ENCODE assay signal across 17 cellular contexts in the genomic region with DNA sequence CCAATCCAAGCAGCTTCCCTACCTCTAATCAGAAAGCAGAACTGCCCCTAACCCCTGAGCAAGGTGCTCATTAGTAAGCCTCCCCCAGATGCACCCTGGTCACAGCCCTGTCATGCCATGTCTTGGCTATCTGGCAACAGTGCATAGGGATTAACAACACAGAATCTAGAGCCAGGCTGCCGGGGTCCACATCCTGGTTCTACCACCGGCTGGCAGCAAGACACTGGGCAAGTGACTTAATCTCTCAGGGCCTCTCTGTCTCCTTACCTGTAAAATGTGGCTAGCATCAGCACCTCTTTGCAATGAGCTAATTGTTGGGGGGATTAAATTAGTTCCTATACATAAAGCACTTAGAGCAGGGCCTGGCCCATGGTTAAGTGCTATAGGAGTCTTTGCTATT.
A peak's percentile ranks its signal among the peaks of the same experiment; 100 is the strongest.
DNase-seq lines count a peak whose midpoint lies in the region; ATAC-seq, FAIRE-seq and TF ChIP-seq lines count a peak whose summit lies in the region.
"Had no signal": no experiment of that assay in that cellular context is flagged by ENCODE, and none has a peak within 500 bp of the region (broad histone marks: within the 10 kb centered on the region; RNA-seq: fewer than 3 reads in every experiment).

No MANE protein-coding gene starts in this region.

- H3K23ac ChIP-seq in IMR-90 (ENCODE audit: low read depth, low read length), result no peak overlapping the region

- no peak overlapping the region for H2AFZ ChIP-seq in IMR-90 (replicated peaks; ENCODE audit: low read length, poor library complexity)

- peak overlapping the region; percentile 71; the same call in 1 of the 2 replicates for H2BK120ac ChIP-seq in IMR-90 (ENCODE audit: low read depth, low read length)

- no peak overlapping the region for H2AK9ac ChIP-seq in IMR-90 (replicated peaks; ENCODE audit: low read depth, low read length, poor library complexity)

- no peaks in the 10 kb centered on the region for H3K36me3 Mint-ChIP-seq in activated naive CD4-positive, alpha-beta T cell treated with anti-CD3 and anti-CD28 coated beads, Interleukin-2, amount 10 ng/mL, durations not matched to agents 7 days and 5 days
- no peaks in the 10 kb centered on the region for H3K36me3 Mint-ChIP-seq in activated naive CD4-positive, alpha-beta T cell treated with anti-CD3 and anti-CD28 coated beads, Interleukin-2, amount 50 U/mL, for 72 hours
- H3K36me3 Mint-ChIP-seq in activated T-helper 17 cell treated with anti-CD3 and anti-CD28 coated beads, Interleukin-2, amount 50 U/mL, for 72 hours (ENCODE audit: low read depth), result no peaks in the 10 kb centered on the region
- H3K36me3 Mint-ChIP-seq in Caco-2 (ENCODE audit: insufficient read depth, unreplicated experiment), result no peaks in the 10 kb centered on the region

- no peak overlapping the region for H2AK5ac ChIP-seq in IMR-90 (ENCODE audit: low read depth, low read length)

- BruUV-seq in IMR-90 (replicated peaks; lab: Mats Ljungman, UMichigan) (no TSS peak), Caco-2 (replicated peaks; lab: Mats Ljungman, UMichigan) (no TSS peak)

- H3K4me2 ChIP-seq in IMR-90 (ENCODE audit: low read depth, low read length), result no peak overlapping the region

- H3K18ac ChIP-seq in IMR-90 (ENCODE audit: low read depth, low read length), result no peak overlapping the region

- TF ChIP-seq CTCF in IMR-90 (conservative IDR thresholded peaks at IDR 0.05; ENCODE audit: low read depth, low read length), result no peak
- no peak for TF ChIP-seq CTCF in neutrophil (IDR thresholded peaks at IDR 0.05)
- TF ChIP-seq CTCF in Caco-2 (IDR thresholded peaks at IDR 0.05; ENCODE audit: insufficient read depth in 1 of 2, low read depth in 1 of 2, low read length in 1 of 2, severe bottlenecking in 1 of 2, unreplicated experiment in 1 of 2), result no peak
- no peak for TF ChIP-seq CTCF in kidney (IDR thresholded peaks at IDR 0.05; ENCODE audit: borderline replicate concordance, extremely low read depth, insufficient read depth)

- H3K56ac ChIP-seq in IMR-90 (ENCODE audit: extremely low read depth, insufficient read depth, low read length), result no peak overlapping the region

- intact Hi-C loops in IMR-90 (cut with micrococcal nuclease) (no loop called here), Caco-2 (cut with micrococcal nuclease; ENCODE audit: unreplicated experiment) (no loop called here), kidney (cut with DNase I) (no loop called here)

- H3K4ac ChIP-seq in IMR-90 (ENCODE audit: low read depth, low read length), result peak overlapping the region; percentile 47; the same call in 1 of the 2 replicates

- WGBS in IMR-90 (ENCODE audit: extremely low coverage in 2 of 2, insufficient read length in 1 of 2), 2 experiments, result no CpG with 5 or more reads among the region's 2 CpGs

- no peaks in the 10 kb centered on the region for H3K9me3 Mint-ChIP-seq in activated naive CD4-positive, alpha-beta T cell treated with anti-CD3 and anti-CD28 coated beads, Interleukin-2, amount 10 ng/mL, durations not matched to agents 7 days and 5 days
- H3K9me3 Mint-ChIP-seq in activated naive CD4-positive, alpha-beta T cell treated with anti-CD3 and anti-CD28 coated beads, Interleukin-2, amount 50 U/mL, for 72 hours, result no peaks in the 10 kb centered on the region
- no peaks in the 10 kb centered on the region for H3K9me3 Mint-ChIP-seq in activated T-helper 17 cell treated with anti-CD3 and anti-CD28 coated beads, Interleukin-2, amount 50 U/mL, for 72 hours
- H3K9me3 Mint-ChIP-seq in Caco-2 (ENCODE audit: unreplicated experiment), result no peaks in the 10 kb centered on the region
- H3K9me3 Mint-ChIP-seq: activated T-cell treated with anti-CD3 and anti-CD28 coated beads, Interleukin-2, amount 50 U/mL, for 4 hours had no signal

- POLR2A ChIA-PET in IMR-90 (lab: Charles Lee; ENCODE audit: unreplicated experiment), result no interaction called here
- POLR2A ChIA-PET in Caco-2 (lab: Charles Lee), result no interaction called here

- peak overlapping the region; percentile 72 for H3K27ac Mint-ChIP-seq in activated naive CD4-positive, alpha-beta T cell treated with anti-CD3 and anti-CD28 coated beads, Interleukin-2, amount 10 ng/mL, durations not matched to agents 7 days and 5 days
- H3K27ac Mint-ChIP-seq in activated naive CD4-positive, alpha-beta T cell treated with anti-CD3 and anti-CD28 coated beads, Interleukin-2, amount 50 U/mL, for 72 hours, result peak overlapping the region in 1 of 2 donors; percentile 89
- peak overlapping the region; percentile 80 for H3K27ac Mint-ChIP-seq in activated T-helper 17 cell treated with anti-CD3 and anti-CD28 coated beads, Interleukin-2, amount 50 U/mL, for 72 hours
- H3K27ac Mint-ChIP-seq in Caco-2 (ENCODE audit: unreplicated experiment), result no peak overlapping the region

- H3K9me3 ChIP-seq in IMR-90 (ENCODE audit: control insufficient read depth, insufficient read depth, low read length) (no peaks in the 10 kb centered on the region), neutrophil (no peaks in the 10 kb centered on the region), Caco-2 (no peaks in the 10 kb centered on the region), kidney (ENCODE audit: control insufficient read depth in 1 of 2, low read length in 2 of 2) (no peaks in the 10 kb centered on the region)
- H3K9me3 ChIP-seq: thoracic aorta had no signal

- TF ChIP-seq POLR2A in IMR-90 (IDR thresholded peaks at IDR 0.05; ENCODE audit: low read depth, low read length), result no peak

- peak overlapping the region in 1 of 2 experiments; percentile 20; a peak in 1 of 4 replicates for H4K8ac ChIP-seq in IMR-90 (ENCODE audit: low read depth in 2 of 2, low read length in 2 of 2)

- ATAC-seq in activated naive CD4-positive, alpha-beta T cell treated with anti-CD3 and anti-CD28 coated beads, Interleukin-2, amount 50 U/mL, for 72 hours, result no peak
- no peak for ATAC-seq in IMR-90 (ENCODE audit: low read depth)
- ATAC-seq in activated T-helper 17 cell treated with anti-CD3 and anti-CD28 coated beads, Interleukin-2, amount 50 U/mL, for 72 hours (replicated peaks), result no peak
- ATAC-seq: activated T-cell treated with anti-CD3 and anti-CD28 coated beads, Interleukin-2, amount 50 U/mL, for 4 hours; HepG2; left lobe of liver had no signal

- H3K4me1 ChIP-seq in IMR-90 (ENCODE audit: control insufficient read depth, insufficient read depth, low read length), result peaks cover 11% of the 10 kb centered on the region
- peaks cover 39 to 46% of the 10 kb centered on the region in 2 experiments for H3K4me1 ChIP-seq in neutrophil (ENCODE audit: control insufficient read depth in 1 of 2, insufficient read depth in 1 of 2, low read depth in 1 of 2, low read length in 1 of 2)
- H3K4me1 ChIP-seq in Caco-2, result no peaks in the 10 kb centered on the region
- peaks cover 5 to 8% of the 10 kb centered on the region in 2 donors for H3K4me1 ChIP-seq in kidney (ENCODE audit: control insufficient read depth in 1 of 2, insufficient read depth in 1 of 2, low read depth in 1 of 2, low read length in 2 of 2)

- H2BK15ac ChIP-seq in IMR-90 (ENCODE audit: low read depth, low read length), result no peak overlapping the region

- H4K5ac ChIP-seq in IMR-90 (ENCODE audit: low read depth, low read length), result no peak overlapping the region

- H3K27me3 ChIP-seq in IMR-90 (ENCODE audit: control insufficient read depth, insufficient read depth, low read length) (peaks cover 7% of the 10 kb centered on the region), neutrophil (peaks cover 3% of the 10 kb centered on the region), Caco-2 (replicated peaks; ENCODE audit: control insufficient read depth, insufficient read depth, low read length) (no peaks in the 10 kb centered on the region)

- peaks cover 21% of the 10 kb centered on the region for H3K27me3 Mint-ChIP-seq in activated naive CD4-positive, alpha-beta T cell treated with anti-CD3 and anti-CD28 coated beads, Interleukin-2, amount 10 ng/mL, durations not matched to agents 7 days and 5 days
- H3K27me3 Mint-ChIP-seq in activated T-helper 17 cell treated with anti-CD3 and anti-CD28 coated beads, Interleukin-2, amount 50 U/mL, for 72 hours, result no peaks in the 10 kb centered on the region
- peaks cover 3% of the 10 kb centered on the region for H3K27me3 Mint-ChIP-seq in Caco-2 (ENCODE audit: insufficient read depth, unreplicated experiment)

- no peak overlapping the region for H3K14ac ChIP-seq in IMR-90 (replicated peaks; ENCODE audit: low read depth, low read length)

- no peak overlapping the region for H3K4me3 ChIP-seq in IMR-90 (ENCODE audit: insufficient read depth, low read depth, low read length)
- H3K4me3 ChIP-seq in neutrophil (ENCODE audit: low read depth in 1 of 2, low read length in 1 of 2), result no peak overlapping the region
- no peak overlapping the region for H3K4me3 ChIP-seq in Caco-2 (ENCODE audit: low read depth, low read length)
- H3K4me3 ChIP-seq in kidney (ENCODE audit: low read length in 2 of 2), result no peak overlapping the region
- H3K4me3 ChIP-seq: thoracic aorta had no signal

- H2BK5ac ChIP-seq in IMR-90 (ENCODE audit: low read depth, low read length, poor library complexity, severe bottlenecking), result no peak overlapping the region

- H3K79me1 ChIP-seq in IMR-90 (ENCODE audit: low read depth in 1 of 2, low read length in 2 of 2), result no peaks in the 10 kb centered on the region

- CTCF ChIA-PET in activated naive CD4-positive, alpha-beta T cell treated with anti-CD3 and anti-CD28 coated beads, Interleukin-2, amount 10 ng/mL, durations not matched to agents 7 days and 5 days (lab: Charles Lee), result interaction anchor here (2.8 to 19.5 kb wide), 4 partner anchors 15 to 246 kb away, joined by 12 to 488 read pairs (median 84); no protein-coding TSS in a partner anchor
- CTCF ChIA-PET in IMR-90 (lab: Yijun Ruan, JAX), result no interaction called here
- CTCF ChIA-PET in Caco-2 (lab: Charles Lee), result interaction anchor here (0.6 kb wide), 1 partner anchor 15 kb away, joined by 3 read pairs; no protein-coding TSS in a partner anchor

- no peaks in the 10 kb centered on the region for H4K20me1 ChIP-seq in IMR-90 (ENCODE audit: insufficient read depth, low read length)

- DNase-seq in activated naive CD4-positive, alpha-beta T cell treated with anti-CD3 and anti-CD28 coated beads, Interleukin-2, amount 10 ng/mL, durations not matched to agents 7 days and 5 days, result no peak
- no peak for DNase-seq in activated naive CD4-positive, alpha-beta T cell treated with anti-CD3 and anti-CD28 coated beads, Interleukin-2, amount 50 U/mL, for 72 hours (ENCODE audit: low spot score in 2 of 2)
- DNase-seq in IMR-90, result no peak
- no peak for DNase-seq in Caco-2
- no peak for DNase-seq in kidney
- DNase-seq: activated CD4-positive, alpha-beta T cell treated with anti-CD3 and anti-CD28 coated beads for 1 hour; activated T-cell treated with anti-CD3 and anti-CD28 coated beads, Interleukin-2, amount 50 U/mL, for 4 hours; anterior cingulate cortex; effector memory CD4-positive, alpha-beta T cell; NCI-H1436 treated with DMSO at 0.1 percent for 48 hours; NCI-H774; nucleus accumbens had no signal

- no peak overlapping the region for H3K4me3 Mint-ChIP-seq in activated naive CD4-positive, alpha-beta T cell treated with anti-CD3 and anti-CD28 coated beads, Interleukin-2, amount 10 ng/mL, durations not matched to agents 7 days and 5 days
- peak overlapping the region; percentile 75 for H3K4me3 Mint-ChIP-seq in activated T-helper 17 cell treated with anti-CD3 and anti-CD28 coated beads, Interleukin-2, amount 50 U/mL, for 72 hours
- no peak overlapping the region for H3K4me3 Mint-ChIP-seq in Caco-2 (ENCODE audit: unreplicated experiment)

- H3K27ac ChIP-seq in IMR-90 (ENCODE audit: insufficient read depth, low read length) (no peak overlapping the region), neutrophil (peak overlapping the region; percentile 86), kidney (ENCODE audit: low read depth in 2 of 2, low read length in 2 of 2) (no peak overlapping the region)
- H3K27ac ChIP-seq: thoracic aorta had no signal

- peaks cover 55% of the 10 kb centered on the region for H3K4me1 Mint-ChIP-seq in activated naive CD4-positive, alpha-beta T cell treated with anti-CD3 and anti-CD28 coated beads, Interleukin-2, amount 10 ng/mL, durations not matched to agents 7 days and 5 days
- H3K4me1 Mint-ChIP-seq in activated T-helper 17 cell treated with anti-CD3 and anti-CD28 coated beads, Interleukin-2, amount 50 U/mL, for 72 hours, result peaks cover 29% of the 10 kb centered on the region
- H3K4me1 Mint-ChIP-seq in Caco-2 (ENCODE audit: low read depth, unreplicated experiment), result no peaks in the 10 kb centered on the region

- no peak for FAIRE-seq in kidney (lab: Jason Lieb, UNC)
- FAIRE-seq: HepG2 had no signal

- dilution Hi-C loops in IMR-90 (cut with HindIII; ENCODE audit: low sequenced_read_pairs, unreplicated experiment), result no loop called here

- no peak for TF ChIP-seq RAD21 in IMR-90 (IDR thresholded peaks at IDR 0.05; ENCODE audit: low read length)

- H3K36me3 ChIP-seq in IMR-90 (ENCODE audit: control insufficient read depth, insufficient read depth, low read length) (no peaks in the 10 kb centered on the region), neutrophil (no peaks in the 10 kb centered on the region), Caco-2 (ENCODE audit: control insufficient read depth, insufficient read depth, low read length) (no peaks in the 10 kb centered on the region), kidney (ENCODE audit: control insufficient read depth in 1 of 2, insufficient read depth in 2 of 2, low read length in 2 of 2) (no peaks in the 10 kb centered on the region)
- H3K36me3 ChIP-seq: thoracic aorta had no signal

- peak overlapping the region; percentile 27; the same call in 1 of the 2 replicates for H4K91ac ChIP-seq in IMR-90 (ENCODE audit: insufficient read depth, low read depth, low read length)

- H3K9ac ChIP-seq in IMR-90 (ENCODE audit: low read depth, low read length) (no peak overlapping the region), kidney (ENCODE audit: low read length in 2 of 2) (no peak overlapping the region)

- in situ Hi-C loops in IMR-90 (cut with MboI; ENCODE audit: low sequenced_read_pairs), result no loop called here

- H3K9me1 ChIP-seq in IMR-90 (ENCODE audit: insufficient read depth, low read length), result peaks cover 23% of the 10 kb centered on the region

- H2BK20ac ChIP-seq in IMR-90 (ENCODE audit: low read depth, low read length), result no peak overlapping the region
